ENCODE assay signal across 8 cellular contexts in the genomic region with DNA sequence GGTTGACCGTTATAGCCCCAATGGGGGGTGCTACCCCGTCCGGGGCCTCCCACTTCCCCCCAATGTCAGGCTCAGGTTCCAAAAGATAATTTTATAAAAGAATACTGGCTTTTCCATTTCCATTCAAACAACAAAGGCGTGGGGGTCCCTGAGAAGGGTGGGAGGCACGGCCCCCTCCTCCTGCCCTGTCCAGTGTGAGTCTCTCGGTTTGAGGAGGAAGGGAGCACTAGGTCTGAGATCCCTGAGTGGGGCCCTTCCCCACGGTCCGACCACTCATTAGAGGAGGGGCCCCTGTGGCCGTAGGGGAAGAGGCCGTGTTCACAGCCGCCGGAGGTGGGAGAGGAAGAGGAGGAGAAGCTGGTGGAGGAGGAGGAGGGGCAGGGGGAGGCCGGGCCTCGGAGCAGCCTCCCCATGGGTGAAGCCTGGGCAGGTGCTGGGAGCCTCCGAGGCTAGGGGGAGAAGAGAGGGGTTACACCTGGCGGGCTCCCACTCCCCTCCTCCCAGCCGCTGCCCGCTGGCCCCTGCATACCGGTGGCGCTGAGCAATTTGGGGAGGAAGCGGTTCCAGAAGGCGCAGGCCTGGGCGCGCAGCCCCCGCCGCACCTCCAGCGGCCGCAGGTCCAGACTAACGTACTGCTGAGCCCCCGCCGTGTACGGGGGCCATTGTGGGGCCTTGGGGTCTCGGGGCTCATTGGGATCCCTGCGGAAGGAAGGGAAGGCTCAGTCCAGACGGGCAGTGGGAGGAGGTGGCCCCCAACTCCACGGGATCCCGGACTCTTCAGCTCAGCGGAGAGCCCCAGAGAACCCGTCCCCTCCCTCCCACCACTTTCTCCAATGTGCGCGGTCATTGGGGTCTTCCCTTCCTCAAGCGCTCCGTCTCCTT. TPM values are rescaled to one million over a fixed set of nuclear protein-coding genes. Genes with fewer than 3 reads are reported as not detected.
DNase-seq lines count a peak whose midpoint lies in the region; ATAC-seq and TF ChIP-seq lines count a peak whose summit lies in the region.

No MANE protein-coding gene starts in this region.

- peaks cover 0 to 24% of the 10 kb centered on the region in 2 donors for H3K4me1 ChIP-seq in uterus

- no peak for DNase-seq in stimulated activated naive CD8-positive, alpha-beta T cell treated with anti-CD3 and anti-CD28 coated beads, Interleukin-15, Interleukin-2, amounts not matched to agents 100 U/mL and 50 U/mL, for 24 hours
- DNase-seq in memory B cell (ENCODE audit: low spot score in 2 of 2) (no peak), uterus (peak in 1 of 2 donors; percentile 39), DMS53 (lab: John Stamatoyannopoulos, UW) (no peak)
- DNase-seq in central memory CD4-positive, alpha-beta T cell = no peak

- no peak for TF ChIP-seq POLR2A in uterus (IDR thresholded peaks at IDR 0.05)

- H3K27me3 ChIP-seq in uterus = peaks cover 0 to under 1% of the 10 kb centered on the region in 2 donors

- peaks cover 45% of the 10 kb centered on the region for H3K4me1 Mint-ChIP-seq in stimulated activated naive CD8-positive, alpha-beta T cell treated with anti-CD3 and anti-CD28 coated beads, Interleukin-15, Interleukin-2, amounts not matched to agents 100 ng/mL and 50 ng/mL, for 24 hours (ENCODE audit: low read depth)
- H3K4me1 Mint-ChIP-seq in brain = peaks cover 51% of the 10 kb centered on the region
- H3K4me1 Mint-ChIP-seq in memory B cell = peaks cover 32% of the 10 kb centered on the region

- peak overlapping the region; percentile 83 for H3K27ac Mint-ChIP-seq in stimulated activated naive CD8-positive, alpha-beta T cell treated with anti-CD3 and anti-CD28 coated beads, Interleukin-15, Interleukin-2, amounts not matched to agents 100 ng/mL and 50 ng/mL, for 24 hours
- H3K27ac Mint-ChIP-seq in brain (peak overlapping the region; percentile 72 to 96 (median 86)), memory B cell (no peak overlapping the region)

- H3K4me3 ChIP-seq in uterus = peak overlapping the region; percentile 71 to 76

- H3K9me3 ChIP-seq in uterus = no peaks in the 10 kb centered on the region

- H3K36me3 Mint-ChIP-seq in stimulated activated naive CD8-positive, alpha-beta T cell treated with anti-CD3 and anti-CD28 coated beads, Interleukin-15, Interleukin-2, amounts not matched to agents 100 ng/mL and 50 ng/mL, for 24 hours (ENCODE audit: low read depth) = peaks cover 29% of the 10 kb centered on the region
- peaks cover 28% of the 10 kb centered on the region for H3K36me3 Mint-ChIP-seq in brain
- H3K36me3 Mint-ChIP-seq in memory B cell = peaks cover 20% of the 10 kb centered on the region

- H3K4me3 Mint-ChIP-seq in stimulated activated naive CD8-positive, alpha-beta T cell treated with anti-CD3 and anti-CD28 coated beads, Interleukin-15, Interleukin-2, amounts not matched to agents 100 ng/mL and 50 ng/mL, for 24 hours = peak overlapping the region; percentile 89
- H3K4me3 Mint-ChIP-seq in brain (peak overlapping the region; percentile 86 to 90 (median 88)), memory B cell (peak overlapping the region; percentile 86)

- intact Hi-C loops in uterus (cut with DNase I; ENCODE audit: low total_unique reads) = no loop called here

- peak overlapping the region; percentile 89 to 92 for H3K27ac ChIP-seq in uterus

- H3K27me3 Mint-ChIP-seq in stimulated activated naive CD8-positive, alpha-beta T cell treated with anti-CD3 and anti-CD28 coated beads, Interleukin-15, Interleukin-2, amounts not matched to agents 100 ng/mL and 50 ng/mL, for 24 hours = peaks cover 20% of the 10 kb centered on the region
- H3K27me3 Mint-ChIP-seq in brain = peaks cover 21% of the 10 kb centered on the region
- H3K27me3 Mint-ChIP-seq in memory B cell = peaks cover 23% of the 10 kb centered on the region

- TF ChIP-seq CTCF in brain (conservative IDR thresholded peaks at IDR 0.05) (no peak), uterus (IDR thresholded peaks at IDR 0.05) (no peak)

- H3K36me3 ChIP-seq in uterus = no peaks in the 10 kb centered on the region

- ATAC-seq in stimulated activated naive CD8-positive, alpha-beta T cell treated with anti-CD3 and anti-CD28 coated beads, Interleukin-15, Interleukin-2, amounts not matched to agents 100 U/mL and 50 U/mL, for 24 hours = no peak
- no peak for ATAC-seq in memory B cell (ENCODE audit: low read depth)
- no peak for ATAC-seq in GM21528 (IDR thresholded peaks at IDR 0.05; ENCODE audit: low FRiP score, unreplicated experiment)

- H3K9me3 Mint-ChIP-seq in stimulated activated naive CD8-positive, alpha-beta T cell treated with anti-CD3 and anti-CD28 coated beads, Interleukin-15, Interleukin-2, amounts not matched to agents 100 ng/mL and 50 ng/mL, for 24 hours = no peaks in the 10 kb centered on the region
- H3K9me3 Mint-ChIP-seq in brain (peaks cover 0 to under 1% (median 0%) of the 10 kb centered on the region in 5 experiments), memory B cell (no peaks in the 10 kb centered on the region)

RNA-seq across cellular contexts. Expression of a gene that starts 1.4 kb away (rescaled TPM):
- 1.1 TPM for polyA plus RNA-seq in brain (ENCODE audit: insufficient read depth, low read depth, low replicate concordance)
- 1 to 10 TPM in 3 of 4 donors, not detected in 1; 4.8 to 9.7 (median 5.0) TPM for total RNA-seq in uterus

RNA-seq across cellular contexts. Expression of a gene that starts 4.8 kb away (rescaled TPM):
- 9.3 TPM for polyA plus RNA-seq in brain (ENCODE audit: insufficient read depth, low read depth, low replicate concordance)
- 10 to 100 TPM in 3 of 4 donors, 1 to 10 TPM in 1; 6.7 to 55.9 (median 14.5) TPM for total RNA-seq in uterus

RNA-seq across cellular contexts. Expression of a gene that starts 16.0 kb away (rescaled TPM):
- 68.3 TPM for polyA plus RNA-seq in brain (ENCODE audit: insufficient read depth, low read depth, low replicate concordance)
- 100 to 1,000 TPM in 1 of 4 donors, 10 to 100 TPM in 3; 17.1 to 185 (median 41.1) TPM for total RNA-seq in uterus

RNA-seq across cellular contexts. Expression of a gene that starts 23.7 kb away (rescaled TPM):
- polyA plus RNA-seq in brain (ENCODE audit: insufficient read depth, low read depth, low replicate concordance) = 26.8 TPM
- 100 to 1,000 TPM in 1 of 4 donors, 10 to 100 TPM in 3; 26.2 to 105 (median 61.6) TPM for total RNA-seq in uterus

RNA-seq across cellular contexts. Expression of a gene that starts 38.4 kb away (rescaled TPM):
- 15.7 TPM for polyA plus RNA-seq in brain (ENCODE audit: insufficient read depth, low read depth, low replicate concordance)
- 10 to 100 TPM in 3 of 4 donors, 1 to 10 TPM in 1; 9.0 to 36.9 (median 25.9) TPM for total RNA-seq in uterus
